In the genomic region with DNA sequence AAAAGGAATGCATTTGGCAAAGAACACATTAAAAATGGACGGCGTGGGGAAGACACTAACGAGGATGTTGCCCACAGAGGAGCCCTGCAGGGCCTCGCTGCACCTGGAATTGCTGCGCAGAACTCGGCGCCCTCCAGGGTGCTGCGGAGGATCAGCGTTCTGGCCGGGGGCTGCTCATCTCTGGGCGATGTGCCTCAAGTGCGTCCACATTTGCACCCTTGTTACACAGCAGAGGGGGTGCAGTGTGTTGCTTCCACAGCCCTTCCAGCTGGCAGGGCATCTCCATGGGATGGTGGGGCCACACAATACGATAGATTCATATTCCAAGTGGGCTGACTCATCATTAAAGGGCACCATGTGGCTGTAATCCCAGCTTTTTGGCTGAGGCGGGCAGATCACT, we compare ENCODE assay signal across 29 cellular contexts.
"Had no signal": no experiment of that assay in that cellular context is flagged by ENCODE, and none has a peak within 500 bp of the region (broad histone marks: within the 10 kb centered on the region; RNA-seq: fewer than 3 reads in every experiment).

No MANE protein-coding gene starts in this region.

- H3K9ac ChIP-seq: parathyroid adenoma had no signal

- H3K27ac ChIP-seq: ovary, parathyroid adenoma, psoas muscle, right lobe of liver, sigmoid colon, stomach, thoracic aorta, thyroid gland, tibial nerve, upper lobe of left lung, vagina had no signal

- H3K9me3 ChIP-seq: psoas muscle, right lobe of liver, sigmoid colon, thoracic aorta, thyroid gland, upper lobe of left lung, vagina had no signal

- H3K4me1 Mint-ChIP-seq: nephron progenitor cell had no signal

- H3K9me3 Mint-ChIP-seq: natural killer cell; neural crest cell; stimulated activated effector memory CD8-positive, alpha-beta T cell treated with anti-CD3 and anti-CD28 coated beads, Interleukin-12 subunit alpha, Interleukin-12 subunit beta, amount 100 ng/mL, for 72 hours; stimulated activated naive CD8-positive, alpha-beta T cell treated with anti-CD3 and anti-CD28 coated beads, Interleukin-15, Interleukin-2, amounts not matched to agents 100 ng/mL and 50 ng/mL, for 24 hours had no signal

- H3K4me3 Mint-ChIP-seq: natural killer cell; nephron progenitor cell; neural crest cell; stimulated activated effector memory CD8-positive, alpha-beta T cell treated with anti-CD3 and anti-CD28 coated beads, Interleukin-12 subunit alpha, Interleukin-12 subunit beta, amount 100 ng/mL, for 72 hours; stimulated activated naive B cell treated with anti-CD40 and anti-IgM and Interleukin-4, amounts not matched to agents 10 μg/mL and 1 μg/mL and 100 μg/mL, for 72 hours; stimulated activated naive CD8-positive, alpha-beta T cell treated with anti-CD3 and anti-CD28 coated beads, Interleukin-15, Interleukin-2, amounts not matched to agents 100 ng/mL and 50 ng/mL, for 24 hours had no signal

- DNase-seq: natural killer cell; nephron progenitor cell; occipital lobe; ovary; posterior cingulate gyrus; psoas muscle; right cardiac atrium; sigmoid colon; small intestine; stimulated activated CD4-positive, alpha-beta T cell treated with anti-CD3 and anti-CD28 coated beads, Interleukin-15, amount 100 ng/mL, for 24 hours; stimulated activated CD4-positive, alpha-beta T cell treated with anti-CD3 and anti-CD28 coated beads, Interleukin-2, amount 100 ng/mL, for 24 hours; stimulated activated CD4-positive, alpha-beta T cell treated with anti-CD3 and anti-CD28 coated beads, Interleukin-2, amount 100 ng/mL, for 48 hours; stimulated activated CD4-positive, alpha-beta T cell treated with anti-CD3 and anti-CD28 coated beads, Interleukin-4, amount 100 ng/mL, for 24 hours; stimulated activated naive B cell treated with anti-CD40 and anti-IgM and Interleukin-4, amounts not matched to agents 10 μg/mL and 1 μg/mL and 100 μg/mL, for 72 hours; stimulated activated naive CD4-positive, alpha-beta T cell treated with Interleukin-2 at 50 U/mL for 16 hours; stomach; thyroid gland; trophoblast cell had no signal

- H3K4me1 ChIP-seq: parathyroid adenoma, psoas muscle, right lobe of liver, sigmoid colon, stomach, thyroid gland, tibial nerve, upper lobe of left lung, vagina had no signal

- H2AFZ ChIP-seq: parathyroid adenoma had no signal

- ATAC-seq: natural killer cell; psoas muscle; right cardiac atrium; right lobe of liver; stimulated activated effector memory CD8-positive, alpha-beta T cell treated with anti-CD3 and anti-CD28 coated beads, Interleukin-12 subunit alpha, Interleukin-12 subunit beta, amount 100 ng/mL, for 72 hours; stimulated activated naive B cell treated with anti-CD40 and anti-IgM and Interleukin-4, amounts not matched to agents 10 μg/mL and 1 μg/mL and 100 μg/mL, for 72 hours had no signal

- H3K27me3 ChIP-seq: ovary, right lobe of liver, sigmoid colon, thyroid gland, tibial nerve, upper lobe of left lung, vagina had no signal

- H3K4me3 ChIP-seq: ovary, psoas muscle, right lobe of liver, sigmoid colon, stomach, thoracic aorta, thyroid gland, tibial nerve, upper lobe of left lung, vagina had no signal

- H3K36me3 Mint-ChIP-seq: natural killer cell; stimulated activated effector memory CD8-positive, alpha-beta T cell treated with anti-CD3 and anti-CD28 coated beads, Interleukin-12 subunit alpha, Interleukin-12 subunit beta, amount 100 ng/mL, for 72 hours had no signal

- H3K27ac Mint-ChIP-seq: natural killer cell; nephron progenitor cell; progenitor cell of endocrine pancreas; stimulated activated effector memory CD8-positive, alpha-beta T cell treated with anti-CD3 and anti-CD28 coated beads, Interleukin-12 subunit alpha, Interleukin-12 subunit beta, amount 100 ng/mL, for 72 hours; stimulated activated naive B cell treated with anti-CD40 and anti-IgM and Interleukin-4, amounts not matched to agents 10 μg/mL and 1 μg/mL and 100 μg/mL, for 72 hours; stimulated activated naive CD8-positive, alpha-beta T cell treated with anti-CD3 and anti-CD28 coated beads, Interleukin-15, Interleukin-2, amounts not matched to agents 100 ng/mL and 50 ng/mL, for 24 hours had no signal

- H3K79me2 ChIP-seq: parathyroid adenoma had no signal

- FAIRE-seq: small intestine, urothelium cell line had no signal

- H3K36me3 ChIP-seq: ovary, right lobe of liver, sigmoid colon, stomach, thoracic aorta, thyroid gland, tibial nerve, upper lobe of left lung, vagina had no signal
